8 cellular contexts compared by ENCODE assay signal in genomic region chr12:54986773-54987172, GRCh38. TPM values are rescaled to one million over a fixed set of nuclear protein-coding genes. Genes with fewer than 3 reads are reported as not detected.
DNase-seq lines count a peak whose midpoint lies in the region; ATAC-seq and TF ChIP-seq lines count a peak whose summit lies in the region.
"Not testable (repeated sequence)": the region's sequence is repeated elsewhere in the genome, so short reads cannot be mapped to it uniquely, and the experiment has no call there.
"Had no signal": no experiment of that assay in that cellular context is flagged by ENCODE, and none has a peak within 500 bp of the region (broad histone marks: within the 10 kb centered on the region; RNA-seq: fewer than 3 reads in every experiment).

No MANE protein-coding gene starts in this region.

- H3K9me3 ChIP-seq in CD8-positive, alpha-beta T cell (ENCODE audit: low read length); Karpas-422 (ENCODE audit: low read length): not testable (repeated sequence)

- not testable (repeated sequence) for H3K27me3 Mint-ChIP-seq in CD8-positive, alpha-beta T cell (ENCODE audit: low read depth); T-helper 2 cell treated with Interferon-gamma antibody and Interleukin-4, amounts not matched to agents 5 μg/mL and 100 μg/mL, for 36 hours (ENCODE audit: low read depth); activated T-cell treated with anti-CD3 and anti-CD28 coated beads, Interleukin-2, amount 50 U/mL, for 24 hours; activated naive CD4-positive, alpha-beta T cell treated with anti-CD3 and anti-CD28 coated beads for 36 hours (ENCODE audit: low read depth); activated naive CD8-positive, alpha-beta T cell treated with anti-CD3 and anti-CD28 coated beads, Interleukin-2, amount 50 U/mL, for 24 hours

- H3K9me3 Mint-ChIP-seq in CD8-positive, alpha-beta T cell; T-helper 2 cell treated with Interferon-gamma antibody and Interleukin-4, amounts not matched to agents 5 μg/mL and 100 μg/mL, for 36 hours; activated T-cell treated with anti-CD3 and anti-CD28 coated beads, Interleukin-2, amount 50 U/mL, for 24 hours; activated naive CD4-positive, alpha-beta T cell treated with anti-CD3 and anti-CD28 coated beads for 36 hours; activated naive CD8-positive, alpha-beta T cell treated with anti-CD3 and anti-CD28 coated beads, Interleukin-2, amount 50 U/mL, for 24 hours: not testable (repeated sequence)

- H3K9me2 ChIP-seq in Karpas-422 (replicated peaks; ENCODE audit: insufficient read depth, low read length): not testable (repeated sequence)

- H3K4me1 ChIP-seq in CD8-positive, alpha-beta T cell (ENCODE audit: insufficient read depth, low read length): peaks cover 61% of the 10 kb centered on the region
- peaks cover 82% of the 10 kb centered on the region for H3K4me1 ChIP-seq in Karpas-422 (ENCODE audit: low read length)

- H3K4me3 Mint-ChIP-seq in CD8-positive, alpha-beta T cell; activated T-cell treated with anti-CD3 and anti-CD28 coated beads, Interleukin-2, amount 50 U/mL, for 24 hours; activated naive CD4-positive, alpha-beta T cell treated with anti-CD3 and anti-CD28 coated beads for 36 hours; activated naive CD8-positive, alpha-beta T cell treated with anti-CD3 and anti-CD28 coated beads, Interleukin-2, amount 50 U/mL, for 24 hours: not testable (repeated sequence)
- peak overlapping the region; percentile 55 for H3K4me3 Mint-ChIP-seq in T-helper 2 cell treated with Interferon-gamma antibody and Interleukin-4, amounts not matched to agents 5 μg/mL and 100 μg/mL, for 36 hours

- TF ChIP-seq CTCF in CD8-positive, alpha-beta T cell (IDR thresholded peaks at IDR 0.05): not testable (repeated sequence)

- H3K79me2 ChIP-seq in Karpas-422 (ENCODE audit: low read length): peaks cover 39% of the 10 kb centered on the region

- not testable (repeated sequence) for H3K27me3 ChIP-seq in CD8-positive, alpha-beta T cell (ENCODE audit: insufficient read depth, low read length); Karpas-422 (ENCODE audit: low read length)

- not testable (repeated sequence) for H3K4me3 ChIP-seq in CD8-positive, alpha-beta T cell (ENCODE audit: low read depth, low read length); Karpas-422 (ENCODE audit: low read length)

- peaks cover 30% of the 10 kb centered on the region for H3K36me3 Mint-ChIP-seq in CD8-positive, alpha-beta T cell
- H3K36me3 Mint-ChIP-seq in T-helper 2 cell treated with Interferon-gamma antibody and Interleukin-4, amounts not matched to agents 5 μg/mL and 100 μg/mL, for 36 hours (ENCODE audit: low read depth): peaks cover 36% of the 10 kb centered on the region
- H3K36me3 Mint-ChIP-seq in activated T-cell treated with anti-CD3 and anti-CD28 coated beads, Interleukin-2, amount 50 U/mL, for 24 hours (ENCODE audit: low read depth): peaks cover 31% of the 10 kb centered on the region
- H3K36me3 Mint-ChIP-seq in activated naive CD4-positive, alpha-beta T cell treated with anti-CD3 and anti-CD28 coated beads for 36 hours (ENCODE audit: low read depth): peaks cover 12% of the 10 kb centered on the region
- peaks cover 26% of the 10 kb centered on the region for H3K36me3 Mint-ChIP-seq in activated naive CD8-positive, alpha-beta T cell treated with anti-CD3 and anti-CD28 coated beads, Interleukin-2, amount 50 U/mL, for 24 hours (ENCODE audit: low read depth)

- POLR2A ChIA-PET in CD8-positive, alpha-beta T cell (lab: Charles Lee): interaction anchor here (0.5 to 5.3 kb wide), 3 partner anchors 20 to 257 kb away, joined by 3 to 44 read pairs (median 15); no protein-coding TSS in a partner anchor

- CTCF ChIA-PET in CD8-positive, alpha-beta T cell (lab: Charles Lee): interaction anchor here (1.6 to 7.3 kb wide), 5 partner anchors 9 to 238 kb away, joined by 6 to 67 read pairs (median 7); no protein-coding TSS in a partner anchor
- CTCF ChIA-PET in activated naive CD4-positive, alpha-beta T cell treated with anti-CD3 and anti-CD28 coated beads for 36 hours (lab: Charles Lee): interaction anchor here (1.0 to 2.7 kb wide), 7 partner anchors 11 to 262 kb away, joined by 4 to 22 read pairs (median 5); partner anchors contain the start of gene MUCL1

- not testable (repeated sequence) for H4K20me1 ChIP-seq in Karpas-422 (ENCODE audit: insufficient read depth, low read depth, low read length)

- not testable (repeated sequence) for H2AFZ ChIP-seq in Karpas-422 (ENCODE audit: low read length)

- H3K4me1 Mint-ChIP-seq in CD8-positive, alpha-beta T cell (ENCODE audit: low read depth): peaks cover 94% of the 10 kb centered on the region
- peaks cover 68% of the 10 kb centered on the region for H3K4me1 Mint-ChIP-seq in T-helper 2 cell treated with Interferon-gamma antibody and Interleukin-4, amounts not matched to agents 5 μg/mL and 100 μg/mL, for 36 hours (ENCODE audit: low read depth)
- H3K4me1 Mint-ChIP-seq in activated T-cell treated with anti-CD3 and anti-CD28 coated beads, Interleukin-2, amount 50 U/mL, for 24 hours (ENCODE audit: low read depth): peaks cover 88% of the 10 kb centered on the region
- peaks cover 63% of the 10 kb centered on the region for H3K4me1 Mint-ChIP-seq in activated naive CD4-positive, alpha-beta T cell treated with anti-CD3 and anti-CD28 coated beads for 36 hours (ENCODE audit: low read depth)
- peaks cover 86% of the 10 kb centered on the region for H3K4me1 Mint-ChIP-seq in activated naive CD8-positive, alpha-beta T cell treated with anti-CD3 and anti-CD28 coated beads, Interleukin-2, amount 50 U/mL, for 24 hours

- H3K9ac ChIP-seq in Karpas-422 (ENCODE audit: low read length): not testable (repeated sequence)

- not testable (repeated sequence) for H3K27ac ChIP-seq in CD8-positive, alpha-beta T cell (ENCODE audit: low read depth, low read length)
- 0 out of 2 replicates have a peak overlapping the region, but pooled peaks have one; percentile 93 for H3K27ac ChIP-seq in Karpas-422 (ENCODE audit: low read length)

- not testable (repeated sequence) for H3K4me2 ChIP-seq in Karpas-422 (ENCODE audit: low read depth, low read length, poor library complexity, severe bottlenecking)

- intact Hi-C loops in CD8-positive, alpha-beta T cell (cut with DNase I, micrococcal nuclease): loop anchor here in 1 of 2 experiments (10.0 kb wide), 1 partner anchor 572 kb away; the partner anchor contains the start of gene ITGA5
- intact Hi-C loops in activated naive CD4-positive, alpha-beta T cell treated with anti-CD3 and anti-CD28 coated beads for 36 hours (cut with micrococcal nuclease): loop anchor here (5.0 to 10.0 kb wide), 5 partner anchors 666 to 1662 kb away; partner anchors contain the start of genes AAAS, BLOC1S1, IL23A and PAN2

- H3K27ac Mint-ChIP-seq in CD8-positive, alpha-beta T cell: peak overlapping the region; percentile 98
- H3K27ac Mint-ChIP-seq in T-helper 2 cell treated with Interferon-gamma antibody and Interleukin-4, amounts not matched to agents 5 μg/mL and 100 μg/mL, for 36 hours: peak overlapping the region; percentile 46
- peak overlapping the region; percentile 84 for H3K27ac Mint-ChIP-seq in activated T-cell treated with anti-CD3 and anti-CD28 coated beads, Interleukin-2, amount 50 U/mL, for 24 hours
- H3K27ac Mint-ChIP-seq in activated naive CD4-positive, alpha-beta T cell treated with anti-CD3 and anti-CD28 coated beads for 36 hours: peak overlapping the region; percentile 44
- peak overlapping the region; percentile 66 for H3K27ac Mint-ChIP-seq in activated naive CD8-positive, alpha-beta T cell treated with anti-CD3 and anti-CD28 coated beads, Interleukin-2, amount 50 U/mL, for 24 hours

- not testable (repeated sequence) for ATAC-seq in CD8-positive, alpha-beta T cell; activated naive CD8-positive, alpha-beta T cell treated with anti-CD3 and anti-CD28 coated beads, Interleukin-2, amount 50 U/mL, for 24 hours

- not testable (repeated sequence) for H3K36me3 ChIP-seq in CD8-positive, alpha-beta T cell (ENCODE audit: insufficient read depth, low read length)
- peaks cover 13% of the 10 kb centered on the region; the same call in 1 of the 2 replicates for H3K36me3 ChIP-seq in Karpas-422 (ENCODE audit: insufficient read depth, low read length)

- not testable (repeated sequence) for DNase-seq in CD8-positive, alpha-beta T cell; Karpas-422; T-helper 2 cell treated with Interferon-gamma antibody and Interleukin-4, amounts not matched to agents 5 μg/mL and 100 μg/mL, for 36 hours (ENCODE audit: low spot score); activated T-cell treated with anti-CD3 and anti-CD28 coated beads, Interleukin-2, amount 50 U/mL, for 24 hours; activated naive CD4-positive, alpha-beta T cell treated with anti-CD3 and anti-CD28 coated beads for 36 hours; activated naive CD8-positive, alpha-beta T cell treated with anti-CD3 and anti-CD28 coated beads, Interleukin-2, amount 50 U/mL, for 24 hours

RNA-seq across cellular contexts. Expression of gene TESPA1, which starts 2.2 kb away (rescaled TPM):
- total RNA-seq in CD8-positive, alpha-beta T cell: 10 to 100 TPM; 70.9 to 84.8 TPM
- 35.1 and 41.1 TPM in 2 replicates for total RNA-seq in Karpas-422 (2014; rRNA removed; shearing (Covaris generic); ENCODE audit: low replicate concordance)
- 10 to 100 TPM; 43.9 to 45.1 TPM for total RNA-seq in activated naive CD4-positive, alpha-beta T cell treated with anti-CD3 and anti-CD28 coated beads for 36 hours
- total RNA-seq: GM23338, H7 had no signal

RNA-seq across cellular contexts. Expression of gene NEUROD4, which starts 33.0 kb away (rescaled TPM):
- not detected for total RNA-seq in CD8-positive, alpha-beta T cell
- total RNA-seq in Karpas-422 (2014; rRNA removed; shearing (Covaris generic); ENCODE audit: low replicate concordance): not detected in 2 replicates
- total RNA-seq in activated naive CD4-positive, alpha-beta T cell treated with anti-CD3 and anti-CD28 coated beads for 36 hours: not detected
- total RNA-seq: H7 had no signal

Comparison
In these comparisons a context has a peak if more than half of its experiments do, and no peak if none do; other contexts are left out.
1. H3K27ac Mint-ChIP-seq: peak in every context shown above with its lines; median percentile 98 in CD8-positive, alpha-beta T cell; 84 in activated T-cell treated with anti-CD3 and anti-CD28 coated beads, Interleukin-2, amount 50 U/mL, for 24 hours; 66 in activated naive CD8-positive, alpha-beta T cell treated with anti-CD3 and anti-CD28 coated beads, Interleukin-2, amount 50 U/mL, for 24 hours; 46 in T-helper 2 cell treated with Interferon-gamma antibody and Interleukin-4, amounts not matched to agents 5 μg/mL and 100 μg/mL, for 36 hours; 44 in activated naive CD4-positive, alpha-beta T cell treated with anti-CD3 and anti-CD28 coated beads for 36 hours.